ENCODE assay signal across 8 cellular contexts in genomic region chr19:8050274-8051096, GRCh38. TPM values are rescaled to one million over a fixed set of nuclear protein-coding genes. Genes with fewer than 3 reads are reported as not detected.
DNase-seq lines count a peak whose midpoint lies in the region; ATAC-seq and TF ChIP-seq lines count a peak whose summit lies in the region.

No MANE protein-coding gene starts in this region.

- no peaks in the 10 kb centered on the region for H3K79me2 ChIP-seq in OCI-LY7 (ENCODE audit: insufficient read depth, low read depth, low read length)

- no TSS peak for BruUV-seq in OCI-LY7 (replicated peaks; lab: Mats Ljungman, UMichigan)

- no peaks in the 10 kb centered on the region for H3K9me2 ChIP-seq in OCI-LY7 (ENCODE audit: insufficient read depth, low read length)

- peaks cover 3% of the 10 kb centered on the region for H3K27me3 Mint-ChIP-seq in activated T-cell treated with anti-CD3 and anti-CD28 coated beads, Interleukin-2, amount 50 U/mL, for 4 hours (ENCODE audit: low read depth)
- H3K27me3 Mint-ChIP-seq in naive thymus-derived CD4-positive, alpha-beta T cell, result peaks cover 0 to 17% (median 0%) of the 10 kb centered on the region in 5 donors
- no peaks in the 10 kb centered on the region for H3K27me3 Mint-ChIP-seq in stimulated activated memory B cell treated with anti-CD40 and anti-IgM and Interleukin-4, amounts not matched to agents 10 μg/mL and 1 μg/mL and 100 μg/mL, for 72 hours

- peak overlapping the region; percentile 70 for H3K4me2 ChIP-seq in OCI-LY7 (ENCODE audit: low read length)

- no peaks in the 10 kb centered on the region for H3K36me3 Mint-ChIP-seq in activated T-cell treated with anti-CD3 and anti-CD28 coated beads, Interleukin-2, amount 50 U/mL, for 4 hours (ENCODE audit: insufficient read depth)
- peaks cover 0 to 1% (median 0%) of the 10 kb centered on the region in 5 donors for H3K36me3 Mint-ChIP-seq in naive thymus-derived CD4-positive, alpha-beta T cell
- no peaks in the 10 kb centered on the region for H3K36me3 Mint-ChIP-seq in stimulated activated memory B cell treated with anti-CD40 and anti-IgM and Interleukin-4, amounts not matched to agents 10 μg/mL and 1 μg/mL and 100 μg/mL, for 72 hours

- no peaks in the 10 kb centered on the region for H3K36me3 ChIP-seq in OCI-LY7 (ENCODE audit: insufficient read depth, low read length)
- H3K36me3 ChIP-seq in naive thymus-derived CD4-positive, alpha-beta T cell (ENCODE audit: control insufficient read depth in 2 of 3, insufficient read depth in 3 of 3, low read length in 3 of 3), result no peaks in the 10 kb centered on the region

- DNase-seq in CD1c-positive myeloid dendritic cell (ENCODE audit: extremely low spot score) (peak; percentile 98), HT-29 (ENCODE audit: low spot score) (peak; percentile 9), OCI-LY7 (ENCODE audit: low spot score) (peak; percentile 98), fibroblast of mammary gland (ENCODE audit: low read depth) (peak; percentile 77)
- peak; percentile 87 for DNase-seq in activated T-cell treated with anti-CD3 and anti-CD28 coated beads, Interleukin-2, amount 50 U/mL, for 4 hours
- DNase-seq in naive thymus-derived CD4-positive, alpha-beta T cell, result peak; percentile 65 to 88 (median 79)

- POLR2A ChIA-PET in OCI-LY7 (lab: Charles Lee), result no interaction called here
- POLR2A ChIA-PET in naive thymus-derived CD4-positive, alpha-beta T cell (lab: Charles Lee), result no interaction called here

- H3K4me3 Mint-ChIP-seq in activated T-cell treated with anti-CD3 and anti-CD28 coated beads, Interleukin-2, amount 50 U/mL, for 4 hours, result peak overlapping the region; percentile 52
- H3K4me3 Mint-ChIP-seq in naive thymus-derived CD4-positive, alpha-beta T cell, result peak overlapping the region; percentile 59 to 85 (median 80)
- H3K4me3 Mint-ChIP-seq in stimulated activated memory B cell treated with anti-CD40 and anti-IgM and Interleukin-4, amounts not matched to agents 10 μg/mL and 1 μg/mL and 100 μg/mL, for 72 hours, result peak overlapping the region; percentile 75

- H3K4me1 ChIP-seq in OCI-LY7 (ENCODE audit: insufficient read depth, low read length, poor library complexity, severe bottlenecking), result peaks cover 25% of the 10 kb centered on the region
- H3K4me1 ChIP-seq in naive thymus-derived CD4-positive, alpha-beta T cell (ENCODE audit: control insufficient read depth in 2 of 2, insufficient read depth in 2 of 2, low read length in 2 of 2), result peaks cover 0 to 8% of the 10 kb centered on the region in 2 donors

- peak overlapping the region in 6 of 9 donors; percentile 14 to 75 (median 68) for H3K27ac Mint-ChIP-seq in naive thymus-derived CD4-positive, alpha-beta T cell
- peak overlapping the region; percentile 49 for H3K27ac Mint-ChIP-seq in stimulated activated memory B cell treated with anti-CD40 and anti-IgM and Interleukin-4, amounts not matched to agents 10 μg/mL and 1 μg/mL and 100 μg/mL, for 72 hours

- CTCF ChIA-PET in OCI-LY7 (lab: Charles Lee; ENCODE audit: unreplicated experiment), result no interaction called here
- CTCF ChIA-PET in naive thymus-derived CD4-positive, alpha-beta T cell (lab: Charles Lee), result no interaction called here

- intact Hi-C loops in OCI-LY7 (cut with micrococcal nuclease; ENCODE audit: unreplicated experiment), result loop anchor here (2.0 kb wide), 1 partner anchor 46 kb away; the partner anchor contains the start of gene ELAVL1
- intact Hi-C loops in naive thymus-derived CD4-positive, alpha-beta T cell (cut with micrococcal nuclease), result loop anchor here (1.0 to 5.0 kb wide), 3 partner anchors 43 to 221 kb away; partner anchors contain the start of gene ELAVL1 (in 1 of the 2)

- H4K20me1 ChIP-seq in OCI-LY7 (ENCODE audit: insufficient read depth, low read length), result no peaks in the 10 kb centered on the region

- H3K9me3 ChIP-seq in OCI-LY7 (ENCODE audit: low read length), result no peaks in the 10 kb centered on the region
- no peaks in the 10 kb centered on the region for H3K9me3 ChIP-seq in naive thymus-derived CD4-positive, alpha-beta T cell (ENCODE audit: control insufficient read depth in 2 of 3, low read length in 3 of 3)

- H3K27me3 ChIP-seq in naive thymus-derived CD4-positive, alpha-beta T cell (ENCODE audit: control insufficient read depth in 2 of 2, insufficient read depth in 2 of 2, low read length in 2 of 2), result no peaks in the 10 kb centered on the region

- no peaks in the 10 kb centered on the region for H3K9me3 Mint-ChIP-seq in activated T-cell treated with anti-CD3 and anti-CD28 coated beads, Interleukin-2, amount 50 U/mL, for 4 hours
- no peaks in the 10 kb centered on the region for H3K9me3 Mint-ChIP-seq in naive thymus-derived CD4-positive, alpha-beta T cell
- no peaks in the 10 kb centered on the region for H3K9me3 Mint-ChIP-seq in stimulated activated memory B cell treated with anti-CD40 and anti-IgM and Interleukin-4, amounts not matched to agents 10 μg/mL and 1 μg/mL and 100 μg/mL, for 72 hours

- H3K4me3 ChIP-seq in OCI-LY7 (ENCODE audit: low read depth, low read length, poor library complexity, severe bottlenecking), result peak overlapping the region; percentile 57
- H3K4me3 ChIP-seq in fibroblast of mammary gland (ENCODE audit: control insufficient read depth, low read depth, low read length), result no peak overlapping the region
- peak overlapping the region; percentile 54 for H3K4me3 ChIP-seq in naive thymus-derived CD4-positive, alpha-beta T cell (ENCODE audit: low read length)

- peak overlapping the region; percentile 65; the same call in 1 of the 2 replicates for H2AFZ ChIP-seq in OCI-LY7 (ENCODE audit: low read length)

- TF ChIP-seq CTCF in OCI-LY7 (conservative IDR thresholded peaks at IDR 0.05; ENCODE audit: low read length) (no peak), fibroblast of mammary gland (conservative IDR thresholded peaks at IDR 0.05; ENCODE audit: control insufficient read depth, insufficient read depth, low read depth, low read length) (no peak)

- no peak overlapping the region for H3K27ac ChIP-seq in OCI-LY7 (ENCODE audit: low read depth, low read length, poor library complexity, severe bottlenecking)
- peak overlapping the region; percentile 47 for H3K27ac ChIP-seq in naive thymus-derived CD4-positive, alpha-beta T cell (ENCODE audit: low read depth, low read length)

- H3K4me1 Mint-ChIP-seq in activated T-cell treated with anti-CD3 and anti-CD28 coated beads, Interleukin-2, amount 50 U/mL, for 4 hours (ENCODE audit: low read depth), result peaks cover 12% of the 10 kb centered on the region
- peaks cover 7 to 24% (median 13%) of the 10 kb centered on the region in 7 donors for H3K4me1 Mint-ChIP-seq in naive thymus-derived CD4-positive, alpha-beta T cell
- peaks cover 20% of the 10 kb centered on the region for H3K4me1 Mint-ChIP-seq in stimulated activated memory B cell treated with anti-CD40 and anti-IgM and Interleukin-4, amounts not matched to agents 10 μg/mL and 1 μg/mL and 100 μg/mL, for 72 hours

- peak; percentile 82 for ATAC-seq in GM19463 (IDR thresholded peaks at IDR 0.05; ENCODE audit: unreplicated experiment)
- peak; percentile 97 to 98 for ATAC-seq in activated T-cell treated with anti-CD3 and anti-CD28 coated beads, Interleukin-2, amount 50 U/mL, for 4 hours
- peak; percentile 99 for ATAC-seq in naive thymus-derived CD4-positive, alpha-beta T cell
- peak; percentile 95 for ATAC-seq in stimulated activated memory B cell treated with anti-CD40 and anti-IgM and Interleukin-4, amounts not matched to agents 10 μg/mL and 1 μg/mL and 100 μg/mL, for 72 hours

RNA-seq across cellular contexts. Expression of gene CCL25, which starts 2.1 kb away (rescaled TPM):
- total RNA-seq in HT-29 (2014; rRNA removed; shearing (Covaris generic)), result not detected in 2 replicates
- total RNA-seq in OCI-LY7 (2014; rRNA removed; shearing (Covaris generic)), result 0.88 TPM in 1 of 2 replicates, not detected in the other
- total RNA-seq in OCI-LY7 (2022), result 0.57 and 0.70 TPM in 2 replicates
- total RNA-seq in activated T-cell treated with anti-CD3 and anti-CD28 coated beads, Interleukin-2, amount 50 U/mL, for 4 hours, result not detected
- total RNA-seq in naive thymus-derived CD4-positive, alpha-beta T cell, result 1 to 10 TPM in 1 of 5 experiments, not detected in 4; 2.3 TPM
- not detected for polyA plus RNA-seq in naive thymus-derived CD4-positive, alpha-beta T cell

RNA-seq across cellular contexts. Expression of gene ELAVL1, which starts 45.0 kb away (rescaled TPM):
- total RNA-seq in HT-29 (2014; rRNA removed; shearing (Covaris generic)), result 42.3 and 50.8 TPM in 2 replicates
- 43.5 and 65.4 TPM in 2 replicates for total RNA-seq in OCI-LY7 (2014; rRNA removed; shearing (Covaris generic))
- total RNA-seq in OCI-LY7 (2022), result 162 and 168 TPM in 2 replicates
- 100 to 1,000 TPM; 160 to 171 (median 161) TPM for total RNA-seq in activated T-cell treated with anti-CD3 and anti-CD28 coated beads, Interleukin-2, amount 50 U/mL, for 4 hours
- total RNA-seq in naive thymus-derived CD4-positive, alpha-beta T cell, result 100 to 1,000 TPM in 1 of 5 experiments, 10 to 100 TPM in 4; 32.4 to 117 (median 49.6) TPM
- 10 to 100 TPM; 42.1 to 61.4 TPM for polyA plus RNA-seq in naive thymus-derived CD4-positive, alpha-beta T cell

Comparison
In these comparisons a context has a peak if more than half of its experiments do, and no peak if none do; other contexts are left out.
1. DNase-seq: peak in every context shown above with its lines; median percentile 98 in CD1c-positive myeloid dendritic cell; 98 in OCI-LY7; 87 in activated T-cell treated with anti-CD3 and anti-CD28 coated beads, Interleukin-2, amount 50 U/mL, for 4 hours; 79 in naive thymus-derived CD4-positive, alpha-beta T cell; 77 in fibroblast of mammary gland; 9 in HT-29.